ENCODE assay signal across 24 cellular contexts in the genomic region with DNA sequence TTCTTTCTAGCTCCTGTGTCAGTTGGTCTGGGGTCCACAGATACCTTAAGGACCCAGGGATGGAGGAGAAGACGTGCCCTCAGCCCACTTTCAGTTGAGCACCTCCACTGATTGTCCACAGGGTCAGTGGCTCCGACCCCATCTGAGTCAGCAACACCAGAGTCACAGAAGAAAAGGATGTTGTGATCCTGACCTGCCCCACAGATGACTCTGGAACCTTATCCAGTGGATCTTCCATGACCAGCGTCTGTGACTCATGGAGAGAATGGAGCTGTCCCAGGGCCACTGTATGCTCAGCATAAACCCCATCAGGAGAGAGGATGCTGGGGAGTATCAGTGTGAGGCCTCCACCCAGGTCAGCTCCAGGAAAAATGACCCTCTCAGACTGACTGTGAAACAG. TPM values are rescaled to one million over a fixed set of nuclear protein-coding genes. Genes with fewer than 3 reads are reported as not detected.
"Had no signal": no experiment of that assay in that cellular context is flagged by ENCODE, and none has a peak within 500 bp of the region (broad histone marks: within the 10 kb centered on the region; RNA-seq: fewer than 3 reads in every experiment).

No MANE protein-coding gene starts in this region.

- H3K9me3 ChIP-seq: MG63, SJSA1 had no signal

- H3K4me1 ChIP-seq: SJSA1 had no signal

- DNase-seq: Karpas-422, KG1, MG63, NCI-H1092, NCI-H1105 treated with DMSO at 0.1 percent for 48 hours, NCI-H1417 treated with DMSO at 0.1 percent for 48 hours, NCI-H146, NCI-H1694 treated with DMSO at 0.1 percent for 48 hours, NCI-H2029, NCI-H2081 treated with DMSO at 0.1 percent for 48 hours, NCI-H2171, NCI-H226, NCI-H446, NCI-H510A, NCI-H524 treated with DMSO at 0.1 percent for 48 hours, NCI-H69, NCI-H774, Right ventricle myocardium superior, RPMI8226, SIG-M5 had no signal

- H3K36me3 ChIP-seq: MG63, SJSA1 had no signal

- FAIRE-seq: RCC 7860 had no signal

- H3K4me3 ChIP-seq: MG63, SJSA1, SK-N-MC had no signal

- H3K27ac ChIP-seq: SJSA1, SK-N-MC had no signal

RNA-seq across cellular contexts. Expression of a gene that starts 22.0 kb away (rescaled TPM):
- total RNA-seq: HT-29, SJSA1 had no signal

RNA-seq across cellular contexts. Expression of a gene that starts 28.9 kb away (rescaled TPM):
- total RNA-seq: HT-29, SJSA1 had no signal
